ENCODE assay signal across 12 cellular contexts in genomic region chr14:98198385-98198784, GRCh38.
DNase-seq lines count a peak whose midpoint lies in the region; TF ChIP-seq lines count a peak whose summit lies in the region.
"Had no signal": no experiment of that assay in that cellular context is flagged by ENCODE, and none has a peak within 500 bp of the region (broad histone marks: within the 10 kb centered on the region; RNA-seq: fewer than 3 reads in every experiment).

No MANE protein-coding gene starts in this region.

- H3K36me3 ChIP-seq in osteoblast (ENCODE audit: insufficient read depth, low read length): no peaks in the 10 kb centered on the region
- no peaks in the 10 kb centered on the region for H3K36me3 ChIP-seq in endodermal cell (ENCODE audit: control insufficient read depth, insufficient read depth, low read length)

- no peak overlapping the region for H3K4me2 ChIP-seq in osteoblast (ENCODE audit: insufficient read depth, low read length)

- H3K4me3 Mint-ChIP-seq in endodermal cell: no peak overlapping the region

- TF ChIP-seq CTCF in osteoblast (IDR thresholded peaks at IDR 0.05; ENCODE audit: extremely low read depth, low read depth, low read length): no peak
- no peak for TF ChIP-seq CTCF in endodermal cell (conservative IDR thresholded peaks at IDR 0.05)

- H3K27me3 ChIP-seq in osteoblast (ENCODE audit: insufficient read depth, low read length) (no peaks in the 10 kb centered on the region), endodermal cell (ENCODE audit: control insufficient read depth, insufficient read depth, low read length, poor library complexity, severe bottlenecking) (peaks cover 4% of the 10 kb centered on the region)

- H3K4me1 ChIP-seq in osteoblast (ENCODE audit: insufficient read depth, low read length) (no peaks in the 10 kb centered on the region), endodermal cell (ENCODE audit: control insufficient read depth, insufficient read depth, low read length) (no peaks in the 10 kb centered on the region)
- H3K4me1 ChIP-seq: parathyroid adenoma had no signal

- peaks cover 7% of the 10 kb centered on the region for H3K4me1 Mint-ChIP-seq in endodermal cell

- no peak overlapping the region for H3K9ac ChIP-seq in endodermal cell (ENCODE audit: extremely low read depth, low read length, poor library complexity, severe bottlenecking)
- H3K9ac ChIP-seq: parathyroid adenoma had no signal

- H3K79me2 ChIP-seq in osteoblast (ENCODE audit: insufficient read depth, low read length): no peaks in the 10 kb centered on the region
- H3K79me2 ChIP-seq: parathyroid adenoma had no signal

- H3K27ac ChIP-seq in osteoblast (ENCODE audit: low read depth, low read length): no peak overlapping the region
- H3K27ac ChIP-seq in endodermal cell (ENCODE audit: low read depth, low read length): no peak overlapping the region
- H3K27ac ChIP-seq: parathyroid adenoma had no signal

- H2AFZ ChIP-seq in osteoblast (ENCODE audit: low read length): no peak overlapping the region
- H2AFZ ChIP-seq: parathyroid adenoma had no signal

- WGBS in endodermal cell (ENCODE audit: insufficient coverage in 1 of 2, insufficient read length in 1 of 2), 2 experiments: 86 to 97% methylated on average over 6 to 10 of the region's 10 CpGs

- H3K36me3 Mint-ChIP-seq in endodermal cell (ENCODE audit: low read depth): no peaks in the 10 kb centered on the region

- peak; percentile 85 for DNase-seq in NK-92 treated with Interleukin-12 subunit alpha and Interleukin-12 subunit beta, amount 100 ng/mL, for 24 hours (lab: John Stamatoyannopoulos, UW)
- DNase-seq in NK-92 (lab: John Stamatoyannopoulos, UW; ENCODE audit: unreplicated experiment): no peak
- DNase-seq in OCI-M1 (lab: John Stamatoyannopoulos, UW): peak; percentile 51
- DNase-seq in activated gamma-delta T cell treated with anti-CD3 and anti-CD28 coated beads, Interleukin-2, amount 50 U/mL, for 16 hours (ENCODE audit: low read depth): peak; percentile 25
- DNase-seq in stimulated activated naive CD4-positive, alpha-beta T cell treated with Interleukin-2 at 50 U/mL for 16 hours (lab: John Stamatoyannopoulos, UW): peak; percentile 31
- DNase-seq in osteoblast (ENCODE audit: insufficient read length, low spot score, missing footprints): no peak
- no peak for DNase-seq in endodermal cell
- no peak for DNase-seq in NCI-H1048 (lab: John Stamatoyannopoulos, UW)
- DNase-seq: anterior cingulate cortex, kidney glomerular epithelial cell, NCI-H2081 treated with DMSO at 0.1 percent for 48 hours had no signal

- no peak overlapping the region for H3K27ac Mint-ChIP-seq in endodermal cell

- no peak overlapping the region for H3K4me3 ChIP-seq in osteoblast (ENCODE audit: insufficient read depth, low read length)
- no peak overlapping the region for H3K4me3 ChIP-seq in endodermal cell (ENCODE audit: low read length)

- H3K9me3 ChIP-seq in osteoblast (ENCODE audit: low read depth, low read length): no peaks in the 10 kb centered on the region
- H3K9me3 ChIP-seq in endodermal cell (ENCODE audit: control insufficient read depth, low read length): no peaks in the 10 kb centered on the region

- H4K20me1 ChIP-seq in osteoblast (ENCODE audit: insufficient read depth, low read length): no peaks in the 10 kb centered on the region

- peaks cover 3% of the 10 kb centered on the region for H3K27me3 Mint-ChIP-seq in endodermal cell (ENCODE audit: insufficient read depth)

- no peaks in the 10 kb centered on the region for H3K9me3 Mint-ChIP-seq in endodermal cell

Comparison
In these comparisons a context has a peak if more than half of its experiments do, and no peak if none do; other contexts are left out.
1. DNase-seq: peak in NK-92 treated with Interleukin-12 subunit alpha and Interleukin-12 subunit beta, amount 100 ng/mL, for 24 hours (single experiment), OCI-M1 (single experiment), activated gamma-delta T cell treated with anti-CD3 and anti-CD28 coated beads, Interleukin-2, amount 50 U/mL, for 16 hours (single experiment) and stimulated activated naive CD4-positive, alpha-beta T cell treated with Interleukin-2 at 50 U/mL for 16 hours (single experiment); none in NK-92 (single experiment), osteoblast (single experiment), endodermal cell (single experiment) and NCI-H1048 (single experiment).